ENCODE assay signal across 30 cellular contexts in the genomic region with DNA sequence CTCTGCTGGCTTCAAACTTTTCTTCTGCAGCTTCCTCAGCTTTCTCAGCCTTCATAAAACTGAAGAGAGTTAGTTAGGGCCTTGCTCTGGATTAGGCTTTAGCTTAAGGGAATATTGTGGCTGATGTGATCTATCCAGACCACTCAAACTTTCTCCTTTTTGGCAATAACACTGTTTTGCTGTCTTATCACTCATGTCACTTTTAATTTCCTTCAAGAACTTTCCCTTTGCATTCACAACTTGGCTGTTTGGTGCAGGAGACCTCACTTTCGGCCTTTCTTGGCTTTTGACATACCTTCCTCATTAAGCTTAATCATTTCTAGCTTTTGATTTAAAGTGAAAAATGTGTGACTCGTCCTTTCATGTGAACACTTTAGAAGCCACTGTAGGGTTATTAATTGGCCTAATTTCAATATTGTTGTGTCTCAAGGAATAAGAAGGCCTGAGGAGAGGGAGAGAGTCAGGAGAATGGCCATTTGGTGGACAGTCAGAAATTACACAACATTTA.
"Had no signal": no experiment of that assay in that cellular context is flagged by ENCODE, and none has a peak within 500 bp of the region (broad histone marks: within the 10 kb centered on the region; RNA-seq: fewer than 3 reads in every experiment).

No MANE protein-coding gene starts in this region.

- H3K27me3 ChIP-seq: heart left ventricle, ovary had no signal

- H3K36me3 ChIP-seq: ovary, thoracic aorta had no signal

- H3K4me1 ChIP-seq: heart left ventricle had no signal

- H3K9me3 ChIP-seq: ovary, thoracic aorta had no signal

- ATAC-seq: esophagus mucosa, heart left ventricle, left colon, sciatic nerve, T-helper 17 cell, WTC11 had no signal

- H3K4me1 Mint-ChIP-seq: immature natural killer cell, mesothelial cell of epicardium, nephron progenitor cell had no signal

- H3K36me3 Mint-ChIP-seq: naive B cell, WTC11 had no signal

- H3K27ac Mint-ChIP-seq: activated T-helper 2 cell treated with anti-CD3 and anti-CD28 coated beads, Interferon-gamma antibody, Interleukin-2, Interleukin-4, amounts not matched to agents 10 μg/mL and 5 μg/mL and 100 μg/mL, durations not matched to agents 14 hours and 24 hours and 36 hours; mesothelial cell of epicardium; nephron progenitor cell; progenitor cell of endocrine pancreas; T-helper 17 cell; WTC11 had no signal

- DNase-seq: activated CD4-positive, alpha-beta T cell treated with anti-CD3 and anti-CD28 coated beads for 1 hour; activated CD8-positive, alpha-beta memory T cell treated with anti-CD3 and anti-CD28 coated beads for 24 hours; amygdala; caudate nucleus; foreskin fibroblast; heart left ventricle; hypothalamus; immature natural killer cell; kidney; left colon; mammary epithelial cell; naive B cell; nephron progenitor cell; ovary; retina; stimulated activated CD4-positive, alpha-beta T cell treated with anti-CD3 and anti-CD28 coated beads, Interleukin-12 subunit alpha, Interleukin-12 subunit beta, amount 100 ng/mL, for 4 hours; stimulated activated CD4-positive, alpha-beta T cell treated with anti-CD3 and anti-CD28 coated beads, Interleukin-4, amount 100 ng/mL, for 24 hours; stimulated activated naive CD4-positive, alpha-beta T cell; T-helper 17 cell; T1000; trophoblast cell had no signal

- H3K27ac ChIP-seq: heart left ventricle, ovary, SK-N-MC, skin epidermis, thoracic aorta had no signal

- H3K9me3 Mint-ChIP-seq: activated T-helper 2 cell treated with anti-CD3 and anti-CD28 coated beads, Interferon-gamma antibody, Interleukin-2, Interleukin-4, amounts not matched to agents 10 μg/mL and 5 μg/mL and 100 μg/mL, durations not matched to agents 14 hours and 24 hours and 36 hours; immature natural killer cell; WTC11 had no signal

- H3K27me3 Mint-ChIP-seq: naive B cell, progenitor cell of endocrine pancreas, T-helper 17 cell had no signal

- H3K4me3 Mint-ChIP-seq: immature natural killer cell, mesothelial cell of epicardium, naive B cell, nephron progenitor cell, T-helper 17 cell, WTC11 had no signal

- H3K4me3 ChIP-seq: heart left ventricle, ovary, SK-N-MC, skin epidermis, thoracic aorta had no signal
